In genomic region chr1:35893051-35893879, GRCh38 we compare ENCODE assay signal across 24 cellular contexts. TPM values are rescaled to one million over a fixed set of nuclear protein-coding genes. Genes with fewer than 3 reads are reported as not detected.
DNase-seq lines count a peak whose midpoint lies in the region; ATAC-seq and TF ChIP-seq lines count a peak whose summit lies in the region.
"Had no signal": no experiment of that assay in that cellular context is flagged by ENCODE, and none has a peak within 500 bp of the region (broad histone marks: within the 10 kb centered on the region; RNA-seq: fewer than 3 reads in every experiment).

No MANE protein-coding gene starts in this region.

- no peak overlapping the region for H3K4me3 Mint-ChIP-seq in activated naive CD4-positive, alpha-beta T cell treated with anti-CD3 and anti-CD28 coated beads for 36 hours
- H3K4me3 Mint-ChIP-seq: activated naive CD8-positive, alpha-beta T cell; central memory CD8-positive, alpha-beta T cell; naive thymus-derived CD8-positive, alpha-beta T cell had no signal

- peaks cover 59% of the 10 kb centered on the region for H3K36me3 ChIP-seq in A673 (ENCODE audit: insufficient read depth, low read length, poor library complexity, severe bottlenecking)
- peaks cover 89% of the 10 kb centered on the region for H3K36me3 ChIP-seq in HUES6 (ENCODE audit: control insufficient read depth, insufficient read depth, low read length)
- H3K36me3 ChIP-seq in gastrocnemius medialis = peaks cover 0 to 79% of the 10 kb centered on the region in 2 donors
- H3K36me3 ChIP-seq: BE2C had no signal

- in situ Hi-C loops in gastrocnemius medialis (cut with MboI; ENCODE audit: low sequenced_read_pairs in 4 of 4) = no loop called here

- no TSS peak for BruUV-seq in A673 (replicated peaks; lab: Mats Ljungman, UMichigan)

- DNase-seq in A673 (ENCODE audit: low spot score) (no peak), gastrocnemius medialis (peak in 1 of 2 donors; percentile 16), SKM-1 treated with dmso at 0.1 percent for 144 hours (lab: John Stamatoyannopoulos, UW; ENCODE audit: unreplicated experiment) (no peak)
- no peak for DNase-seq in activated naive CD4-positive, alpha-beta T cell treated with anti-CD3 and anti-CD28 coated beads for 36 hours
- DNase-seq in stimulated activated CD4-positive, alpha-beta T cell treated with anti-CD3 and anti-CD28 coated beads, Interleukin-4, amount 100 ng/mL, for 24 hours = no peak
- DNase-seq: activated CD8-positive, alpha-beta memory T cell treated with anti-CD3 and anti-CD28 coated beads, Interleukin-2, amount 50 U/mL, for 48 hours; BE2C; COR-L47; glutamatergic neuron; GOT3; left colon; NCI-H1092; NCI-H2029 treated with DMSO at 0.1 percent for 48 hours; NCI-H446; retina; WERI-Rb-1 had no signal

- POLR2A ChIA-PET in A673 (lab: Charles Lee; ENCODE audit: low non-redundant PET) = interaction anchor here (0.6 kb wide), 1 partner anchor 571 kb away, joined by 3 read pairs; the partner anchor contains the start of gene MRPS15

- peak overlapping the region; percentile 45 for H3K9ac ChIP-seq in HUES6 (ENCODE audit: low read length)

- H3K27me3 Mint-ChIP-seq in activated naive CD4-positive, alpha-beta T cell treated with anti-CD3 and anti-CD28 coated beads for 36 hours (ENCODE audit: low read depth) = no peaks in the 10 kb centered on the region
- H3K27me3 Mint-ChIP-seq: activated naive CD8-positive, alpha-beta T cell; central memory CD8-positive, alpha-beta T cell; naive thymus-derived CD8-positive, alpha-beta T cell had no signal

- no peaks in the 10 kb centered on the region for H3K27me3 ChIP-seq in A673 (replicated peaks; ENCODE audit: insufficient read depth, low read depth, low read length, poor library complexity)
- no peaks in the 10 kb centered on the region for H3K27me3 ChIP-seq in HUES6 (ENCODE audit: control insufficient read depth, insufficient read depth, low read length)
- no peaks in the 10 kb centered on the region for H3K27me3 ChIP-seq in gastrocnemius medialis
- H3K27me3 ChIP-seq: BE2C had no signal

- H3K4me1 ChIP-seq in A673 (ENCODE audit: insufficient read depth, low read length, poor library complexity, severe bottlenecking) = no peaks in the 10 kb centered on the region
- H3K4me1 ChIP-seq in HUES6 (ENCODE audit: control insufficient read depth, insufficient read depth, low read length) = peaks cover 7% of the 10 kb centered on the region; the same call in 1 of the 2 replicates
- peaks cover 0 to 4% of the 10 kb centered on the region in 2 donors for H3K4me1 ChIP-seq in gastrocnemius medialis
- H3K4me1 ChIP-seq: BE2C had no signal

- TF ChIP-seq POLR2A in gastrocnemius medialis (IDR thresholded peaks at IDR 0.05) = no peak

- ATAC-seq in esophagus mucosa (peak; percentile 21), gastrocnemius medialis (no peak), HG03460 (IDR thresholded peaks at IDR 0.05; ENCODE audit: unreplicated experiment) (no peak)
- ATAC-seq: A549, left colon had no signal

- H3K27ac ChIP-seq in A673 (ENCODE audit: low read depth, low read length, poor library complexity, severe bottlenecking) (peak overlapping the region; percentile 47), HUES6 (ENCODE audit: low read depth, low read length) (peak overlapping the region; percentile 65; the same call in 1 of the 2 replicates), gastrocnemius medialis (peak overlapping the region in 3 of 4 donors; percentile 7 to 28 (median 23))
- H3K27ac ChIP-seq: WERI-Rb-1 had no signal

- no peak for TF ChIP-seq CTCF in A673 (conservative IDR thresholded peaks at IDR 0.05; ENCODE audit: low read depth, low read length)
- no peak for TF ChIP-seq CTCF in gastrocnemius medialis (IDR thresholded peaks at IDR 0.05 in 4 of 5, conservative IDR thresholded peaks at IDR 0.05 in 1 of 5)

- H3K36me3 Mint-ChIP-seq in activated naive CD4-positive, alpha-beta T cell treated with anti-CD3 and anti-CD28 coated beads for 36 hours (ENCODE audit: low read depth) = peaks cover 13% of the 10 kb centered on the region

- no peaks in the 10 kb centered on the region for H3K9me3 Mint-ChIP-seq in activated naive CD4-positive, alpha-beta T cell treated with anti-CD3 and anti-CD28 coated beads for 36 hours
- H3K9me3 Mint-ChIP-seq: activated T-helper 2 cell treated with anti-CD3 and anti-CD28 coated beads, Interferon-gamma antibody, Interleukin-2, Interleukin-4, amounts not matched to agents 10 μg/mL and 5 μg/mL and 100 μg/mL, durations not matched to agents 14 hours and 24 hours and 36 hours; central memory CD8-positive, alpha-beta T cell; naive thymus-derived CD8-positive, alpha-beta T cell had no signal

- intact Hi-C loops in A673 (cut with micrococcal nuclease; ENCODE audit: unreplicated experiment) (no loop called here), gastrocnemius medialis (cut with DNase I; ENCODE audit: low total_unique reads) (no loop called here)
- intact Hi-C loops in activated naive CD4-positive, alpha-beta T cell treated with anti-CD3 and anti-CD28 coated beads for 36 hours (cut with micrococcal nuclease) = no loop called here

- no peak overlapping the region for H3K27ac Mint-ChIP-seq in activated naive CD4-positive, alpha-beta T cell treated with anti-CD3 and anti-CD28 coated beads for 36 hours
- H3K27ac Mint-ChIP-seq: activated naive CD8-positive, alpha-beta T cell had no signal

- H3K9me3 ChIP-seq in A673 (ENCODE audit: low read depth, low read length, poor library complexity, severe bottlenecking) (no peaks in the 10 kb centered on the region), HUES6 (ENCODE audit: control insufficient read depth, insufficient read depth, low read depth, low read length) (no peaks in the 10 kb centered on the region), gastrocnemius medialis (no peaks in the 10 kb centered on the region)
- H3K9me3 ChIP-seq: A549, BE2C had no signal

- peaks cover 2% of the 10 kb centered on the region for H3K4me1 Mint-ChIP-seq in activated naive CD4-positive, alpha-beta T cell treated with anti-CD3 and anti-CD28 coated beads for 36 hours (ENCODE audit: low read depth)
- H3K4me1 Mint-ChIP-seq: central memory CD8-positive, alpha-beta T cell had no signal

- H3K4me3 ChIP-seq in A673 (ENCODE audit: low read depth, low read length, poor library complexity, severe bottlenecking) = no peak overlapping the region
- H3K4me3 ChIP-seq in HUES6 (ENCODE audit: low read depth, low read length) = no peak overlapping the region
- no peak overlapping the region for H3K4me3 ChIP-seq in gastrocnemius medialis
- H3K4me3 ChIP-seq: A549 had no signal

- CTCF ChIA-PET in A673 (lab: Charles Lee) = interaction anchor here (1.0 kb wide), 1 partner anchor 10 kb away, joined by 3 read pairs; the partner anchor contains the start of gene AGO1
- CTCF ChIA-PET in activated naive CD4-positive, alpha-beta T cell treated with anti-CD3 and anti-CD28 coated beads for 36 hours (lab: Charles Lee) = no interaction called here

RNA-seq across cellular contexts. Expression of gene AGO1, which starts 10.3 kb away (rescaled TPM):
- total RNA-seq in A673 (2021) (58.7 and 60.3 TPM in 2 replicates), esophagus mucosa (14.8 TPM), gastrocnemius medialis (10 to 100 TPM; 11.2 to 12.6 (median 12.4) TPM)
- 10 to 100 TPM; 24.9 to 25.3 TPM for total RNA-seq in activated naive CD4-positive, alpha-beta T cell treated with anti-CD3 and anti-CD28 coated beads for 36 hours

RNA-seq across cellular contexts. Expression of gene AGO3, which starts 37.6 kb away (rescaled TPM):
- total RNA-seq in A673 (2021) (44.2 and 46.8 TPM in 2 replicates), esophagus mucosa (12.1 TPM), gastrocnemius medialis (10 to 100 TPM; 12.8 to 18.8 (median 13.6) TPM)
- 10 to 100 TPM; 25.1 to 28.2 TPM for total RNA-seq in activated naive CD4-positive, alpha-beta T cell treated with anti-CD3 and anti-CD28 coated beads for 36 hours
